In the genomic region with DNA sequence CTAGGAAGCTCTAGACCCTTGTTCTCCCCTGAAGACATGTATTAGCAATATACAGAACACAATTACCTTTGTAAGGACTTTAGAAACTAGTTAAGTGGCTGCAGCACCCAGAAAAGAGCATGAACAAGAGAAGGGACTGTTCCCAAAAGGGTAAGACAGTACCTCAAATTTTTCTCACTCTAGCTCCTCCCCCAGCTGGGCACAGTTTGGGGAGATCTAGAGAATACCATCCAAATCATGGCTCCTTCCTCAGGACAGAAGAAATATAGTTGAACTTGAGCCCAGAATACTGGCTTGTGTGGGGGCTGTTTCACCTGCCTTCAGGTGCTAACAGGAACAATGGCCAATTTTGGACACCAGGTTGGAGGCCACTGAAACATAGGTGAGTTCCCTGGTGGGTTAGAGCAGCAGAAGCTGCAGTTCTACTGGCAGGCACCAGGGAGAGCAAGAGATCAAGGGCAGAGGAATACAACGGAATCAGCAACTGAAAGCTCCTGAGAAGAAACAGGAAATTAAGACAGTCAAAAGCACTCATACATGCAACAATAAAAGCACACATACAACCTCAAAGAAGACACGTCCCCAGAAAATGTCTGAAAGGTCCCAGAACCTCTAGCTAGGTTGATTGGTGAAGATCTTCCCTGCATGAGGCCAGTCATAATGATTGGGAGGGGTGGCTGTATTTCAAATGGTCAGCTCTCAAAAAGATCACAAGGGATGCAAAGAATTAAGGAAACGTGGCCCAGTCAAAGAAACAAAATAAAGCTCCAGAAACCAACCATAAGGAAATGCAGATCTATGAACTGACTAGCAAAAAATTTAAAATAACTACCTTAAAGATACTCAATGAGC, we compare ENCODE assay signal across 9 cellular contexts.
DNase-seq lines count a peak whose midpoint lies in the region; ATAC-seq, FAIRE-seq and TF ChIP-seq lines count a peak whose summit lies in the region.
"Had no signal": no experiment of that assay in that cellular context is flagged by ENCODE, and none has a peak within 500 bp of the region (broad histone marks: within the 10 kb centered on the region; RNA-seq: fewer than 3 reads in every experiment).

No MANE protein-coding gene starts in this region.

- H3K27me3 Mint-ChIP-seq in astrocyte (ENCODE audit: low read depth, unreplicated experiment) = peaks cover 2% of the 10 kb centered on the region

- no peaks in the 10 kb centered on the region for H3K9me3 ChIP-seq in astrocyte (ENCODE audit: insufficient read depth, low read depth, low read length)

- H3K9ac ChIP-seq in astrocyte (ENCODE audit: low read length) = no peak overlapping the region

- peak; percentile 0 for DNase-seq in DMS79 treated with DMSO at 0.1 percent for 48 hours (lab: John Stamatoyannopoulos, UW)
- DNase-seq in DMS79 (lab: John Stamatoyannopoulos, UW) = no peak
- DNase-seq in KBM-7 = peak; percentile 78
- peak; percentile 36 for DNase-seq in T-helper 9 cell
- peak; percentile 19 for DNase-seq in astrocyte (ENCODE audit: low read depth)
- DNase-seq in iris pigment epithelial cell (ENCODE audit: low read depth) = peak; percentile 60
- DNase-seq in stimulated activated CD4-positive, alpha-beta T cell treated with anti-CD3 and anti-CD28 coated beads, Interleukin-4, amount 100 ng/mL, for 48 hours (ENCODE audit: low read depth in 2 of 2) = peak; percentile 23 to 41

- H3K36me3 ChIP-seq in astrocyte (ENCODE audit: insufficient read depth, low read length) = no peaks in the 10 kb centered on the region

- H3K4me1 ChIP-seq in astrocyte (ENCODE audit: insufficient read depth, low read length) = no peaks in the 10 kb centered on the region

- no peaks in the 10 kb centered on the region for H4K20me1 ChIP-seq in astrocyte (ENCODE audit: insufficient read depth, low read length)

- no peak overlapping the region for H3K27ac Mint-ChIP-seq in astrocyte (ENCODE audit: unreplicated experiment)

- H3K27me3 ChIP-seq in astrocyte (ENCODE audit: insufficient read depth, low read length) = no peaks in the 10 kb centered on the region

- TF ChIP-seq CTCF in astrocyte (IDR thresholded peaks at IDR 0.05; ENCODE audit: insufficient read depth, low read depth, low read length) = peak; percentile 86

- no peaks in the 10 kb centered on the region for H3K9me3 Mint-ChIP-seq in astrocyte (ENCODE audit: unreplicated experiment)

- no peak for FAIRE-seq in astrocyte (lab: Jason Lieb, UNC)
- FAIRE-seq: A204.1 had no signal

- H3K79me2 ChIP-seq in astrocyte (ENCODE audit: insufficient read depth, low read length) = no peaks in the 10 kb centered on the region

- H3K4me2 ChIP-seq in astrocyte (ENCODE audit: low read length) = peak overlapping the region; percentile 57

- H3K4me3 Mint-ChIP-seq in astrocyte (ENCODE audit: unreplicated experiment) = no peak overlapping the region

- peak; percentile 97 for ATAC-seq in GM21737 (IDR thresholded peaks at IDR 0.05; ENCODE audit: unreplicated experiment)

- H2AFZ ChIP-seq in astrocyte (ENCODE audit: low read depth, low read length) = peak overlapping the region; percentile 13

- H3K27ac ChIP-seq in astrocyte (ENCODE audit: low read depth, low read length) = no peak overlapping the region

- H3K4me3 ChIP-seq in astrocyte (ENCODE audit: insufficient read depth, low read depth, low read length) = no peak overlapping the region

- H3K4me1 Mint-ChIP-seq in astrocyte (ENCODE audit: low read depth, unreplicated experiment) = no peaks in the 10 kb centered on the region

- in situ Hi-C loops in KBM-7 (cut with MboI; ENCODE audit: low pct_unique_long_range_greater_than_20kb, low sequenced_read_pairs) = no loop called here

- H3K36me3 Mint-ChIP-seq in astrocyte (ENCODE audit: low read depth, unreplicated experiment) = no peaks in the 10 kb centered on the region
